In the genomic region with DNA sequence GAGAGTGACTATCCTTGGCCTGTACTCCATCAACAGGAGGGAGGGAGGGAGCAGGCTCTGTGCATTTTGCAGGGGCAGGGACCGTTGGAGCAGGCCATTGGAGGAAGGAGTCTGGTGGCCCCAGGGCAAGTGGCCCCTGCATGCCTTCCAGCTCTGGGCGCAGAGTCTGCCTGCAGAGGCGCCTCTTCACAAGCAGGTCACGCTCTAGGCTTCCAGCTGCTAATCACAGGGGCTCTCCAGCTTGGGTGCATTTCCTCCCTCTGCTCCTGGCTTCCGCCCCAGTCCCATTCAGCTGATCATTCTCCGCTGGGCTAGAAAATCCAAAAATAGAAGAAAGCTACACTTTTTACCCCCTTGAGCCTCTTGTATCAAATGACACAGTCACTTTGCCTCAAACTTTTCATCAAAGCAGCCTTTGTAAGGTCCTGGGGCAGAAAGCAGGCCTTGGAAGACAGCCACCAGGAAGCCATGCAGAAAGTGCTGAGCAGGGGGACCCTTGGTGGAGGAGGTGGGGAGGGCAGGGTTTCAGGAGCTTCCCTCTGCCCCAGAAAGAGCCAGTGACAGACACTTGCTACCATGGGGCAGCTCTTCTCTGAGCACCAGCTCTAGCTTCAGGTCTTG, we compare ENCODE assay signal across 7 cellular contexts. TPM values are rescaled to one million over a fixed set of nuclear protein-coding genes. Genes with fewer than 3 reads are reported as not detected.
DNase-seq lines count a peak whose midpoint lies in the region; ATAC-seq and TF ChIP-seq lines count a peak whose summit lies in the region.

No MANE protein-coding gene starts in this region.

- peak overlapping the region; percentile 77 to 84 for H3K27ac ChIP-seq in right atrium auricular region

- peaks cover 0 to 52% of the 10 kb centered on the region in 2 donors for H3K4me1 ChIP-seq in right atrium auricular region

- H3K27me3 ChIP-seq in right atrium auricular region: no peaks in the 10 kb centered on the region

- DNase-seq in NCI-H1694 (lab: John Stamatoyannopoulos, UW) (peak; percentile 3), right atrium auricular region (ENCODE audit: low spot score) (peak; percentile 72), superior temporal gyrus (ENCODE audit: extremely low spot score) (peak; percentile 77), amniotic stem cell (lab: John Stamatoyannopoulos, UW) (no peak)
- no peak for DNase-seq in activated effector memory CD4-positive, alpha-beta T cell treated with anti-CD3 and anti-CD28 coated beads, Interleukin-2, amount 50 U/mL, for 16 hours

- TF ChIP-seq CTCF in right atrium auricular region (IDR thresholded peaks at IDR 0.05): peak in 1 of 2 donors; percentile 53

- no peaks in the 10 kb centered on the region for H3K9me3 ChIP-seq in right atrium auricular region

- ATAC-seq in GM19463 (IDR thresholded peaks at IDR 0.05; ENCODE audit: unreplicated experiment) (peak; percentile 67), GM19324 (IDR thresholded peaks at IDR 0.05; ENCODE audit: low FRiP score, unreplicated experiment) (no peak)

- H3K4me3 ChIP-seq in right atrium auricular region: no peak overlapping the region

- no peaks in the 10 kb centered on the region for H3K36me3 ChIP-seq in right atrium auricular region

RNA-seq across cellular contexts. Expression of a gene that starts 11.3 kb away (rescaled TPM):
- not detected for total RNA-seq in right atrium auricular region

RNA-seq across cellular contexts. Expression of a gene that starts 51.7 kb away (rescaled TPM):
- total RNA-seq in right atrium auricular region: 100 to 1,000 TPM; 127 to 132 TPM

RNA-seq across cellular contexts. Expression of a gene that starts 51.7 kb away (rescaled TPM):
- total RNA-seq in right atrium auricular region: 1 to 10 TPM; 4.9 to 6.6 TPM

Comparison
In these comparisons a context has a peak if more than half of its experiments do, and no peak if none do; other contexts are left out.
1. DNase-seq: peak in NCI-H1694 (single experiment), right atrium auricular region (single experiment) and superior temporal gyrus (single experiment); none in amniotic stem cell (single experiment) and activated effector memory CD4-positive, alpha-beta T cell treated with anti-CD3 and anti-CD28 coated beads, Interleukin-2, amount 50 U/mL, for 16 hours (single experiment).